In genomic region chr17:20920813-20921199, GRCh38 we compare ENCODE assay signal across 13 cellular contexts.
DNase-seq lines count a peak whose midpoint lies in the region; ATAC-seq, FAIRE-seq and TF ChIP-seq lines count a peak whose summit lies in the region.
"Had no signal": no experiment of that assay in that cellular context is flagged by ENCODE, and none has a peak within 500 bp of the region (broad histone marks: within the 10 kb centered on the region; RNA-seq: fewer than 3 reads in every experiment).

No MANE protein-coding gene starts in this region.

- H3K9me2 ChIP-seq in hepatocyte (replicated peaks; ENCODE audit: insufficient read depth) = no peaks in the 10 kb centered on the region

- H3K27me3 ChIP-seq in bronchial epithelial cell (ENCODE audit: control insufficient read depth, insufficient read depth, low read length) (no peaks in the 10 kb centered on the region), hepatocyte (no peaks in the 10 kb centered on the region)

- H3K27ac ChIP-seq in hepatocyte = peak overlapping the region; percentile 50

- peaks cover 20% of the 10 kb centered on the region for H3K36me3 Mint-ChIP-seq in type B pancreatic cell
- no peaks in the 10 kb centered on the region for H3K36me3 Mint-ChIP-seq in activated T-helper 17 cell treated with anti-CD3 and anti-CD28 coated beads, Interleukin-2, amount 50 U/mL, for 72 hours (ENCODE audit: low read depth)
- H3K36me3 Mint-ChIP-seq: stimulated activated effector memory CD8-positive, alpha-beta T cell treated with anti-CD3 and anti-CD28 coated beads, Interleukin-12 subunit alpha, Interleukin-12 subunit beta, amount 100 ng/mL, for 72 hours had no signal

- no peaks in the 10 kb centered on the region for H3K36me3 ChIP-seq in bronchial epithelial cell (ENCODE audit: control insufficient read depth, insufficient read depth, low read length)
- no peaks in the 10 kb centered on the region for H3K36me3 ChIP-seq in hepatocyte (replicated peaks; ENCODE audit: insufficient read depth, low read depth)

- H3K4me3 Mint-ChIP-seq in type B pancreatic cell = no peak overlapping the region
- H3K4me3 Mint-ChIP-seq in activated T-helper 17 cell treated with anti-CD3 and anti-CD28 coated beads, Interleukin-2, amount 50 U/mL, for 72 hours = no peak overlapping the region
- H3K4me3 Mint-ChIP-seq: central memory CD8-positive, alpha-beta T cell; stimulated activated effector memory CD8-positive, alpha-beta T cell treated with anti-CD3 and anti-CD28 coated beads, Interleukin-12 subunit alpha, Interleukin-12 subunit beta, amount 100 ng/mL, for 72 hours; WTC11 had no signal

- no peak overlapping the region for H2AFZ ChIP-seq in hepatocyte

- H3K4me1 ChIP-seq in hepatocyte (ENCODE audit: insufficient read depth) = no peaks in the 10 kb centered on the region

- H3K27ac Mint-ChIP-seq in type B pancreatic cell = peak overlapping the region; percentile 5
- H3K27ac Mint-ChIP-seq in activated T-helper 17 cell treated with anti-CD3 and anti-CD28 coated beads, Interleukin-2, amount 50 U/mL, for 72 hours = no peak overlapping the region
- H3K27ac Mint-ChIP-seq: stimulated activated effector memory CD8-positive, alpha-beta T cell treated with anti-CD3 and anti-CD28 coated beads, Interleukin-12 subunit alpha, Interleukin-12 subunit beta, amount 100 ng/mL, for 72 hours; WTC11 had no signal

- H3K79me2 ChIP-seq in hepatocyte = peaks cover 13% of the 10 kb centered on the region

- TF ChIP-seq CTCF in bronchial epithelial cell (IDR thresholded peaks at IDR 0.05; ENCODE audit: insufficient read depth, low read length, severe bottlenecking) = no peak
- no peak for TF ChIP-seq CTCF in hepatocyte (IDR thresholded peaks at IDR 0.05; ENCODE audit: poor library complexity)
- TF ChIP-seq CTCF in type B pancreatic cell (conservative IDR thresholded peaks at IDR 0.05) = no peak

- intact Hi-C loops in head of caudate nucleus (cut with DNase I) = no loop called here

- H3K27me3 Mint-ChIP-seq in type B pancreatic cell = no peaks in the 10 kb centered on the region
- H3K27me3 Mint-ChIP-seq in activated T-helper 17 cell treated with anti-CD3 and anti-CD28 coated beads, Interleukin-2, amount 50 U/mL, for 72 hours = peaks cover 12% of the 10 kb centered on the region

- WGBS in hepatocyte (ENCODE audit: low lambda C conversion rate, missing lambda C conversion rate) = 33% methylated on average over 1 of the region's 1 CpG

- no peak for TF ChIP-seq POLR2A in H54 (IDR thresholded peaks at IDR 0.05; ENCODE audit: low read depth, low read length)

- H3K4me2 ChIP-seq in hepatocyte = no peak overlapping the region

- H3K4me1 Mint-ChIP-seq in type B pancreatic cell (ENCODE audit: unreplicated experiment) = peaks cover 15% of the 10 kb centered on the region
- H3K4me1 Mint-ChIP-seq in activated T-helper 17 cell treated with anti-CD3 and anti-CD28 coated beads, Interleukin-2, amount 50 U/mL, for 72 hours = peaks cover 5% of the 10 kb centered on the region
- H3K4me1 Mint-ChIP-seq: central memory CD8-positive, alpha-beta T cell; stimulated activated effector memory CD8-positive, alpha-beta T cell treated with anti-CD3 and anti-CD28 coated beads, Interleukin-12 subunit alpha, Interleukin-12 subunit beta, amount 100 ng/mL, for 72 hours had no signal

- no peak for ATAC-seq in GM18519 (IDR thresholded peaks at IDR 0.05; ENCODE audit: low FRiP score, unreplicated experiment)
- ATAC-seq in activated T-helper 17 cell treated with anti-CD3 and anti-CD28 coated beads, Interleukin-2, amount 50 U/mL, for 72 hours (replicated peaks) = no peak
- ATAC-seq: stimulated activated effector memory CD8-positive, alpha-beta T cell treated with anti-CD3 and anti-CD28 coated beads, Interleukin-12 subunit alpha, Interleukin-12 subunit beta, amount 100 ng/mL, for 72 hours; WTC11 had no signal

- H4K20me1 ChIP-seq in hepatocyte (ENCODE audit: insufficient read depth, poor library complexity, severe bottlenecking) = no peaks in the 10 kb centered on the region

- no peak overlapping the region for H3K4me3 ChIP-seq in bronchial epithelial cell (ENCODE audit: low read depth, low read length)
- H3K4me3 ChIP-seq in hepatocyte = no peak overlapping the region

- DNase-seq in H54 (ENCODE audit: insufficient read length, low spot score) (no peak), bronchial epithelial cell (ENCODE audit: low read depth) (peak; percentile 52), hepatocyte (ENCODE audit: low spot score) (no peak), type B pancreatic cell (ENCODE audit: extremely low spot score, unreplicated experiment) (no peak), head of caudate nucleus (no peak)
- DNase-seq: NCI-H1436, NCI-H774 had no signal

- H3K9me3 ChIP-seq in hepatocyte (ENCODE audit: low read depth) = no peaks in the 10 kb centered on the region

- no peaks in the 10 kb centered on the region for H3K9me3 Mint-ChIP-seq in type B pancreatic cell
- H3K9me3 Mint-ChIP-seq in activated T-helper 17 cell treated with anti-CD3 and anti-CD28 coated beads, Interleukin-2, amount 50 U/mL, for 72 hours = no peaks in the 10 kb centered on the region
- H3K9me3 Mint-ChIP-seq: central memory CD8-positive, alpha-beta T cell; stimulated activated effector memory CD8-positive, alpha-beta T cell treated with anti-CD3 and anti-CD28 coated beads, Interleukin-12 subunit alpha, Interleukin-12 subunit beta, amount 100 ng/mL, for 72 hours had no signal

- FAIRE-seq in H54 (lab: Jason Lieb, UNC) = peak; percentile 73
- FAIRE-seq in bronchial epithelial cell (lab: Jason Lieb, UNC) = no peak
- FAIRE-seq: H1 had no signal
